Comparison of ENCODE assay signal across 8 cellular contexts in genomic region chr2:176178271-176178806, GRCh38. TPM values are rescaled to one million over a fixed set of nuclear protein-coding genes. Genes with fewer than 3 reads are reported as not detected.
DNase-seq lines count a peak whose midpoint lies in the region; ATAC-seq, FAIRE-seq and TF ChIP-seq lines count a peak whose summit lies in the region.

No MANE protein-coding gene starts in this region.

- H3K27ac ChIP-seq in coronary artery (peak overlapping the region in 1 of 2 donors; percentile 48), parathyroid adenoma (no peak overlapping the region)
- H3K27ac ChIP-seq in naive thymus-derived CD4-positive, alpha-beta T cell (ENCODE audit: low read depth, low read length): no peak overlapping the region

- no peaks in the 10 kb centered on the region for H3K79me2 ChIP-seq in parathyroid adenoma

- no peaks in the 10 kb centered on the region for H3K9me3 ChIP-seq in parathyroid adenoma (ENCODE audit: control insufficient read depth, low read length)
- H3K9me3 ChIP-seq in naive thymus-derived CD4-positive, alpha-beta T cell (ENCODE audit: control insufficient read depth in 2 of 3, low read length in 3 of 3): no peaks in the 10 kb centered on the region

- ATAC-seq in GM18502 (IDR thresholded peaks at IDR 0.05; ENCODE audit: poor library complexity, unreplicated experiment): no peak
- no peak for ATAC-seq in naive thymus-derived CD4-positive, alpha-beta T cell

- TF ChIP-seq CTCF in GM10266 (IDR thresholded peaks at IDR 0.05; ENCODE audit: control insufficient read depth, insufficient read depth, low read depth, missing control alignments): no peak
- TF ChIP-seq CTCF in coronary artery (IDR thresholded peaks at IDR 0.05): no peak
- no peak for TF ChIP-seq CTCF in parathyroid adenoma (IDR thresholded peaks at IDR 0.05)

- CTCF ChIA-PET in naive thymus-derived CD4-positive, alpha-beta T cell (lab: Charles Lee): no interaction called here

- H3K27me3 Mint-ChIP-seq in naive thymus-derived CD4-positive, alpha-beta T cell: peaks cover 79 to 95% (median 87%) of the 10 kb centered on the region in 5 donors

- H3K4me1 ChIP-seq in parathyroid adenoma: no peaks in the 10 kb centered on the region
- no peaks in the 10 kb centered on the region for H3K4me1 ChIP-seq in naive thymus-derived CD4-positive, alpha-beta T cell (ENCODE audit: control insufficient read depth in 2 of 2, insufficient read depth in 2 of 2, low read length in 2 of 2)

- peak overlapping the region; percentile 10 for H2AFZ ChIP-seq in parathyroid adenoma

- peaks cover 0 to 10% (median 0%) of the 10 kb centered on the region in 5 donors for H3K36me3 Mint-ChIP-seq in naive thymus-derived CD4-positive, alpha-beta T cell

- peaks cover 14% of the 10 kb centered on the region for H3K27me3 ChIP-seq in parathyroid adenoma (ENCODE audit: control insufficient read depth, insufficient read depth, low read length)
- H3K27me3 ChIP-seq in naive thymus-derived CD4-positive, alpha-beta T cell (ENCODE audit: control insufficient read depth in 2 of 2, insufficient read depth in 2 of 2, low read length in 2 of 2): peaks cover 20 to 36% of the 10 kb centered on the region in 2 donors

- H3K4me3 Mint-ChIP-seq in naive thymus-derived CD4-positive, alpha-beta T cell: peak overlapping the region in 5 of 10 donors; percentile 43 to 66 (median 44)

- peaks cover 0 to 6% (median 0%) of the 10 kb centered on the region in 11 donors for H3K9me3 Mint-ChIP-seq in naive thymus-derived CD4-positive, alpha-beta T cell

- peak overlapping the region; percentile 43 for H3K4me2 ChIP-seq in parathyroid adenoma (ENCODE audit: low read length)

- peak overlapping the region; percentile 57 for H3K4me3 ChIP-seq in coronary artery
- H3K4me3 ChIP-seq in parathyroid adenoma (ENCODE audit: low read depth, low read length): peak overlapping the region; percentile 33
- no peak overlapping the region for H3K4me3 ChIP-seq in naive thymus-derived CD4-positive, alpha-beta T cell (ENCODE audit: low read length)

- peaks cover 0 to 24% (median 10%) of the 10 kb centered on the region in 7 donors for H3K4me1 Mint-ChIP-seq in naive thymus-derived CD4-positive, alpha-beta T cell

- DNase-seq in GM10266 (ENCODE audit: extremely low spot score) (peak; percentile 41), NCI-H2029 treated with DMSO at 0.1 percent for 48 hours (lab: John Stamatoyannopoulos, UW) (peak; percentile 50), coronary artery (ENCODE audit: low spot score) (no peak), cerebellar nuclear complex (lab: John Stamatoyannopoulos, UW) (no peak), HTR-8/SVneo (ENCODE audit: insufficient read length, low spot score) (no peak)
- DNase-seq in naive thymus-derived CD4-positive, alpha-beta T cell: no peak

- H3K27ac Mint-ChIP-seq in naive thymus-derived CD4-positive, alpha-beta T cell: no peak overlapping the region

- intact Hi-C loops in naive thymus-derived CD4-positive, alpha-beta T cell (cut with micrococcal nuclease): no loop called here

- no peaks in the 10 kb centered on the region for H3K36me3 ChIP-seq in parathyroid adenoma (ENCODE audit: control insufficient read depth, insufficient read depth, low read length)
- H3K36me3 ChIP-seq in naive thymus-derived CD4-positive, alpha-beta T cell (ENCODE audit: control insufficient read depth in 2 of 3, insufficient read depth in 3 of 3, low read length in 3 of 3): no peaks in the 10 kb centered on the region

- POLR2A ChIA-PET in naive thymus-derived CD4-positive, alpha-beta T cell (lab: Charles Lee): no interaction called here

- no peak overlapping the region for H3K9ac ChIP-seq in parathyroid adenoma

- FAIRE-seq in HTR-8/SVneo (lab: Jason Lieb, UNC): no peak

RNA-seq across cellular contexts. Expression of gene HOXD1, which starts 10.1 kb away (rescaled TPM):
- total RNA-seq in naive thymus-derived CD4-positive, alpha-beta T cell: not detected
- not detected for polyA plus RNA-seq in naive thymus-derived CD4-positive, alpha-beta T cell

RNA-seq across cellular contexts. Expression of gene HOXD3, which starts 21.2 kb away (rescaled TPM):
- total RNA-seq in naive thymus-derived CD4-positive, alpha-beta T cell: not detected
- polyA plus RNA-seq in naive thymus-derived CD4-positive, alpha-beta T cell: not detected

RNA-seq across cellular contexts. Expression of gene HOXD4, which starts 27.0 kb away (rescaled TPM):
- not detected for total RNA-seq in naive thymus-derived CD4-positive, alpha-beta T cell
- polyA plus RNA-seq in naive thymus-derived CD4-positive, alpha-beta T cell: not detected

RNA-seq across cellular contexts. Expression of gene HOXD8, which starts 48.8 kb away (rescaled TPM):
- total RNA-seq in naive thymus-derived CD4-positive, alpha-beta T cell: not detected
- not detected for polyA plus RNA-seq in naive thymus-derived CD4-positive, alpha-beta T cell

RNA-seq across cellular contexts. Expression of gene HOXD9, which starts 55.8 kb away (rescaled TPM):
- not detected for total RNA-seq in naive thymus-derived CD4-positive, alpha-beta T cell
- not detected for polyA plus RNA-seq in naive thymus-derived CD4-positive, alpha-beta T cell

Comparison
In these comparisons a context has a peak if more than half of its experiments do, and no peak if none do; other contexts are left out.
1. DNase-seq: peak in GM10266 (single experiment) and NCI-H2029 treated with DMSO at 0.1 percent for 48 hours (single experiment); none in coronary artery (single experiment), cerebellar nuclear complex (0 of 2), HTR-8/SVneo (single experiment) and naive thymus-derived CD4-positive, alpha-beta T cell (0 of 9).